Comparison of ENCODE assay signal across 8 cellular contexts in genomic region chr11:64304316-64305072, GRCh38. TPM values are rescaled to one million over a fixed set of nuclear protein-coding genes. Genes with fewer than 3 reads are reported as not detected.
A peak's percentile ranks its signal among the peaks of the same experiment; 100 is the strongest.
DNase-seq lines count a peak whose midpoint lies in the region; ATAC-seq, FAIRE-seq and TF ChIP-seq lines count a peak whose summit lies in the region.

No MANE protein-coding gene starts in this region.

- TF ChIP-seq CTCF in WTC11 (IDR thresholded peaks at IDR 0.05): peak; percentile 84
- peak; percentile 93 for TF ChIP-seq CTCF in bronchial epithelial cell (IDR thresholded peaks at IDR 0.05; ENCODE audit: insufficient read depth, low read length, severe bottlenecking)

- peaks cover 4% of the 10 kb centered on the region for H3K36me3 ChIP-seq in bronchial epithelial cell (ENCODE audit: control insufficient read depth, insufficient read depth, low read length)

- peak; percentile 27 for ATAC-seq in GM18868 (IDR thresholded peaks at IDR 0.05; ENCODE audit: unreplicated experiment)
- ATAC-seq in HG03135 (IDR thresholded peaks at IDR 0.05; ENCODE audit: unreplicated experiment): peak; percentile 28
- ATAC-seq in WTC11: peak; percentile 31

- peak overlapping the region; percentile 91 for H3K4me3 Mint-ChIP-seq in WTC11

- peak; percentile 89 for DNase-seq in AG08395 (ENCODE audit: low spot score)
- peak; percentile 92 for DNase-seq in NCI-H2227 (lab: John Stamatoyannopoulos, UW; ENCODE audit: unreplicated experiment)
- DNase-seq in WTC11 (ENCODE audit: low spot score): peak; percentile 97
- peak; percentile 81 for DNase-seq in bronchial epithelial cell (ENCODE audit: low read depth)
- peak; percentile 90 for DNase-seq in inferior parietal cortex (ENCODE audit: extremely low spot score)
- peak; percentile 82 to 98 for DNase-seq in stimulated activated CD4-positive, alpha-beta T cell treated with anti-CD3 and anti-CD28 coated beads, Interleukin-12 subunit alpha, Interleukin-12 subunit beta, amount 100 ng/mL, for 24 hours (ENCODE audit: low read depth in 2 of 2)

- CTCF ChIA-PET in WTC11 (lab: Charles Lee): interaction anchor here (0.6 to 5.6 kb wide), 43 partner anchors 8 to 370 kb away, joined by 3 to 151 read pairs (median 5); partner anchors contain the start of genes BAD, DNAJC4, FERMT3 and FKBP2

- no peak for FAIRE-seq in bronchial epithelial cell (lab: Jason Lieb, UNC)

- peaks cover 26% of the 10 kb centered on the region for H3K27me3 Mint-ChIP-seq in WTC11 (ENCODE audit: low read depth)

- POLR2A ChIA-PET in WTC11 (lab: Charles Lee): interaction anchor here (0.6 to 2.6 kb wide), 11 partner anchors 13 to 474 kb away, joined by 3 to 25 read pairs (median 4); partner anchors contain the start of genes PRDX5 and TRMT112

- H3K36me3 Mint-ChIP-seq in WTC11: peaks cover 3% of the 10 kb centered on the region

- peaks cover 10% of the 10 kb centered on the region for H3K27me3 ChIP-seq in bronchial epithelial cell (ENCODE audit: control insufficient read depth, insufficient read depth, low read length)

- peak overlapping the region; percentile 100 for H3K27ac Mint-ChIP-seq in WTC11

- H3K9me3 Mint-ChIP-seq in WTC11: no peaks in the 10 kb centered on the region

- H3K4me1 Mint-ChIP-seq in WTC11: peaks cover 16% of the 10 kb centered on the region

- peak overlapping the region; percentile 51 for H3K4me3 ChIP-seq in bronchial epithelial cell (ENCODE audit: low read depth, low read length)

TF ChIP-seq in WTC11, 78 proteins besides CTCF, POLR2A, EP300 and RAD21 (continues in another document):
- no peak for TF ChIP-seq NFYB (CRISPR knock-in tag; conservative IDR thresholded peaks at IDR 0.05; ENCODE audit: low read depth)
- 0 out of 2 replicates have a peak, but pooled peaks have one; percentile 55 for TF ChIP-seq ATF1 (CRISPR knock-in tag; IDR thresholded peaks at IDR 0.05)
- TF ChIP-seq GRHL2 (CRISPR knock-in tag; IDR thresholded peaks at IDR 0.05; ENCODE audit: insufficient replicate concordance, severe bottlenecking): no peak
- no peak for TF ChIP-seq E2F1 (CRISPR knock-in tag; IDR thresholded peaks at IDR 0.05)
- no peak for TF ChIP-seq SP1 (CRISPR knock-in tag; conservative IDR thresholded peaks at IDR 0.05)
- no peak for TF ChIP-seq ZNF317 (CRISPR knock-in tag; IDR thresholded peaks at IDR 0.05; ENCODE audit: borderline replicate concordance, low read depth)
- peak; percentile 100 for TF ChIP-seq ESRRA (CRISPR knock-in tag; IDR thresholded peaks at IDR 0.05; ENCODE audit: borderline replicate concordance)
- TF ChIP-seq E2F4 (CRISPR knock-in tag; IDR thresholded peaks at IDR 0.05; ENCODE audit: borderline replicate concordance, low read depth): no peak
- TF ChIP-seq, protein P1, sequence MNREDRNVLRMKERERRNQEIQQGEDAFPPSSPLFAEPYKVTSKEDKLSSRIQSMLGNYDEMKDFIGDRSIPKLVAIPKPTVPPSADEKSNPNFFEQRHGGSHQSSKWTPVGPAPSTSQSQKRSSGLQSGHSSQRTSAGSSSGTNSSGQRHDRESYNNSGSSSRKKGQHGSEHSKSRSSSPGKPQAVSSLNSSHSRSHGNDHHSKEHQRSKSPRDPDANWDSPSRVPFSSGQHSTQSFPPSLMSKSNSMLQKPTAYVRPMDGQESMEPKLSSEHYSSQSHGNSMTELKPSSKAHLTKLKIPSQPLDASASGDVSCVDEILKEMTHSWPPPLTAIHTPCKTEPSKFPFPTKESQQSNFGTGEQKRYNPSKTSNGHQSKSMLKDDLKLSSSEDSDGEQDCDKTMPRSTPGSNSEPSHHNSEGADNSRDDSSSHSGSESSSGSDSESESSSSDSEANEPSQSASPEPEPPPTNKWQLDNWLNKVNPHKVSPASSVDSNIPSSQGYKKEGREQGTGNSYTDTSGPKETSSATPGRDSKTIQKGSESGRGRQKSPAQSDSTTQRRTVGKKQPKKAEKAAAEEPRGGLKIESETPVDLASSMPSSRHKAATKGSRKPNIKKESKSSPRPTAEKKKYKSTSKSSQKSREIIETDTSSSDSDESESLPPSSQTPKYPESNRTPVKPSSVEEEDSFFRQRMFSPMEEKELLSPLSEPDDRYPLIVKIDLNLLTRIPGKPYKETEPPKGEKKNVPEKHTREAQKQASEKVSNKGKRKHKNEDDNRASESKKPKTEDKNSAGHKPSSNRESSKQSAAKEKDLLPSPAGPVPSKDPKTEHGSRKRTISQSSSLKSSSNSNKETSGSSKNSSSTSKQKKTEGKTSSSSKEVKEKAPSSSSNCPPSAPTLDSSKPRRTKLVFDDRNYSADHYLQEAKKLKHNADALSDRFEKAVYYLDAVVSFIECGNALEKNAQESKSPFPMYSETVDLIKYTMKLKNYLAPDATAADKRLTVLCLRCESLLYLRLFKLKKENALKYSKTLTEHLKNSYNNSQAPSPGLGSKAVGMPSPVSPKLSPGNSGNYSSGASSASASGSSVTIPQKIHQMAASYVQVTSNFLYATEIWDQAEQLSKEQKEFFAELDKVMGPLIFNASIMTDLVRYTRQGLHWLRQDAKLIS (CRISPR knock-in tag; IDR thresholded peaks at IDR 0.05; ENCODE audit: borderline replicate concordance): no peak
- TF ChIP-seq SMAD4 (CRISPR knock-in tag; IDR thresholded peaks at IDR 0.05): no peak
- TF ChIP-seq E2F5 (CRISPR knock-in tag; IDR thresholded peaks at IDR 0.05): peak; percentile 35; the same call in 1 of the 2 replicates
- TF ChIP-seq, protein P2, sequence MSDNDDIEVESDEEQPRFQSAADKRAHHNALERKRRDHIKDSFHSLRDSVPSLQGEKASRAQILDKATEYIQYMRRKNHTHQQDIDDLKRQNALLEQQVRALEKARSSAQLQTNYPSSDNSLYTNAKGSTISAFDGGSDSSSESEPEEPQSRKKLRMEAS (CRISPR knock-in tag; IDR thresholded peaks at IDR 0.05): peak; percentile 80
- TF ChIP-seq TEAD1 (CRISPR knock-in tag; IDR thresholded peaks at IDR 0.05): peak; percentile 52; the same call in 1 of the 2 replicates
- 0 out of 2 replicates have a peak, but pooled peaks have one; percentile 25 for TF ChIP-seq CREB1 (CRISPR knock-in tag; IDR thresholded peaks at IDR 0.05)
- no peak for TF ChIP-seq EMX1 (CRISPR knock-in tag; IDR thresholded peaks at IDR 0.05)
- TF ChIP-seq TEAD4 (CRISPR knock-in tag; IDR thresholded peaks at IDR 0.05): no peak
- TF ChIP-seq GABPB1 (CRISPR knock-in tag; IDR thresholded peaks at IDR 0.05): no peak
- TF ChIP-seq, protein P3, sequence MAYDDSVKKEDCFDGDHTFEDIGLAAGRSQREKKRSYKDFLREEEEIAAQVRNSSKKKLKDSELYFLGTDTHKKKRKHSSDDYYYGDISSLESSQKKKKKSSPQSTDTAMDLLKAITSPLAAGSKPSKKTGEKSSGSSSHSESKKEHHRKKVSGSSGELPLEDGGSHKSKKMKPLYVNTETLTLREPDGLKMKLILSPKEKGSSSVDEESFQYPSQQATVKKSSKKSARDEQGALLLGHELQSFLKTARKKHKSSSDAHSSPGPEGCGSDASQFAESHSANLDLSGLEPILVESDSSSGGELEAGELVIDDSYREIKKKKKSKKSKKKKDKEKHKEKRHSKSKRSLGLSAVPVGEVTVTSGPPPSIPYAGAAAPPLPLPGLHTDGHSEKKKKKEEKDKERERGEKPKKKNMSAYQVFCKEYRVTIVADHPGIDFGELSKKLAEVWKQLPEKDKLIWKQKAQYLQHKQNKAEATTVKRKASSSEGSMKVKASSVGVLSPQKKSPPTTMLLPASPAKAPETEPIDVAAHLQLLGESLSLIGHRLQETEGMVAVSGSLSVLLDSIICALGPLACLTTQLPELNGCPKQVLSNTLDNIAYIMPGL (CRISPR knock-in tag; IDR thresholded peaks at IDR 0.05): peak; percentile 87; the same call in 1 of the 2 replicates
- TF ChIP-seq ZNF232 (CRISPR knock-in tag; IDR thresholded peaks at IDR 0.05): peak; percentile 60; the same call in 1 of the 2 replicates
- TF ChIP-seq SMAD3 (CRISPR knock-in tag; IDR thresholded peaks at IDR 0.05; ENCODE audit: borderline replicate concordance): peak; percentile 77; the same call in 1 of the 2 replicates
- no peak for TF ChIP-seq PRRX2 (CRISPR knock-in tag; IDR thresholded peaks at IDR 0.05)

RNA-seq across cellular contexts. Expression of gene ESRRA, which starts 0.8 kb away (rescaled TPM):
- total RNA-seq in WTC11 (2021) (56.3 to 81.9 TPM (median 59.1 TPM) in 3 replicates), bronchial epithelial cell (76.9 and 139 TPM in 2 replicates)

RNA-seq across cellular contexts. Expression of gene CATSPERZ, which starts 4.3 kb away (rescaled TPM):
- 1.1 to 2.5 TPM (median 2.0 TPM) in 3 replicates for total RNA-seq in WTC11 (2021)
- total RNA-seq in bronchial epithelial cell: 0.26 TPM in 1 of 2 replicates, not detected in the other

RNA-seq across cellular contexts. Expression of gene TRMT112, which starts 12.9 kb away (rescaled TPM):
- total RNA-seq in WTC11 (2021) (285 to 321 TPM (median 314 TPM) in 3 replicates), bronchial epithelial cell (355 and 587 TPM in 2 replicates)

RNA-seq across cellular contexts. Expression of gene KCNK4, which starts 13.4 kb away (rescaled TPM):
- total RNA-seq in WTC11 (2021) (0.25 to 0.74 TPM (median 0.48 TPM) in 3 replicates), bronchial epithelial cell (under 0.01 TPM in 1 of 2 replicates, not detected in the other)

RNA-seq across cellular contexts. Expression of gene PRDX5, which starts 13.4 kb away (rescaled TPM):
- total RNA-seq in WTC11 (2021) (255 to 293 TPM (median 282 TPM) in 3 replicates), bronchial epithelial cell (649 and 769 TPM in 2 replicates)

Comparison
In these comparisons a context has a peak if more than half of its experiments do, and no peak if none do; other contexts are left out.
1. Peak in every context shown above with its lines: DNase-seq, ATAC-seq and H3K4me3 ChIP-seq.